In the genomic region with DNA sequence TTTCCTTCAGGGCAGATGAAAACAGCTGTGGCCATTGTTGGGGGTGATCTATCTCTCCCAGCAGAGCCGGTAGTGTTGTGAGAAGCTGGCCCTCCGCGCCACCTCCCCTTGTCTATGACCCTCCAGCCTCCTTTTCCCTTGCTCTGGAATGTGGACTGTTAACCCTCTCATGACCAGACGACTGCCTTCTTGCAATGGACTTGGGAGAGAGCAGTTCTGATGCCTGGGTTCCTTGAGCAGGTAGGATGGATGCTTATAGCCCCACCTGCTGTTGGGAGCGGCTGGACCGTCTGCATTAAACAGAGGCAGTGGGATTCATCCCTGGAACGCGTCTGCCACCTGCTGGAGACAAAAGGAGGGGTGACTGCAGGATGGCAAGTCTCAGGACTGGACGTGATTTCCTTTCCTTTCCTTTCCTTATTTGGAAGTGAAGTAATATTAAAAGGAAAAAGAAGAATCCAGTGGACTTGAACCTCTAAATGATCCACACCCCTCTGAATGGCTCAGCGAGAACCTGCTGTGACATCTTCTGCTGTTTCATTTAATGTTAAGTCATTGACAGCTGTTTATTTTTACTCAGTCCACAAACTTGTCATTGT, we compare ENCODE assay signal across 8 cellular contexts. TPM values are rescaled to one million over a fixed set of nuclear protein-coding genes. Genes with fewer than 3 reads are reported as not detected.
DNase-seq lines count a peak whose midpoint lies in the region; ATAC-seq and TF ChIP-seq lines count a peak whose summit lies in the region.

No MANE protein-coding gene starts in this region.

- H3K27ac Mint-ChIP-seq in CD4-positive, CD25-positive, alpha-beta regulatory T cell = no peak overlapping the region
- no peak overlapping the region for H3K27ac Mint-ChIP-seq in WTC11

- no peaks in the 10 kb centered on the region for H3K36me3 Mint-ChIP-seq in CD4-positive, CD25-positive, alpha-beta regulatory T cell
- H3K36me3 Mint-ChIP-seq in WTC11 = no peaks in the 10 kb centered on the region

- H3K27ac ChIP-seq in CD4-positive, CD25-positive, alpha-beta regulatory T cell (ENCODE audit: insufficient read depth, low read length, poor library complexity, severe bottlenecking) = no peak overlapping the region

- H3K4me1 ChIP-seq in CD4-positive, CD25-positive, alpha-beta regulatory T cell (ENCODE audit: control insufficient read depth, insufficient read depth, low read length, poor library complexity, severe bottlenecking) = peaks cover under 1% of the 10 kb centered on the region

- POLR2A ChIA-PET in WTC11 (lab: Charles Lee) = interaction anchor here (1.1 to 1.6 kb wide), 3 partner anchors 65 to 81 kb away, joined by 3 to 7 read pairs (median 7); no protein-coding TSS in a partner anchor

- H3K4me3 Mint-ChIP-seq in CD4-positive, CD25-positive, alpha-beta regulatory T cell = no peak overlapping the region
- H3K4me3 Mint-ChIP-seq in WTC11 = peak overlapping the region; percentile 28

- H3K4me1 Mint-ChIP-seq in CD4-positive, CD25-positive, alpha-beta regulatory T cell = no peaks in the 10 kb centered on the region
- peaks cover 36% of the 10 kb centered on the region for H3K4me1 Mint-ChIP-seq in WTC11

- H3K4me3 ChIP-seq in CD4-positive, CD25-positive, alpha-beta regulatory T cell (ENCODE audit: low read depth, low read length) = no peak overlapping the region
- H3K4me3 ChIP-seq in cardiac fibroblast (replicated peaks in 1 of 2; ENCODE audit: low read depth in 2 of 2, low read length in 2 of 2) = no peak overlapping the region

- H3K27me3 Mint-ChIP-seq in CD4-positive, CD25-positive, alpha-beta regulatory T cell = peaks cover 21% of the 10 kb centered on the region
- peaks cover 18% of the 10 kb centered on the region for H3K27me3 Mint-ChIP-seq in WTC11 (ENCODE audit: low read depth)

- no peaks in the 10 kb centered on the region for H3K27me3 ChIP-seq in CD4-positive, CD25-positive, alpha-beta regulatory T cell (ENCODE audit: control insufficient read depth, insufficient read depth, low read length)

- peak; percentile 77 to 90 for ATAC-seq in CD4-positive, CD25-positive, alpha-beta regulatory T cell (ENCODE audit: low read depth in 2 of 2)
- ATAC-seq in HG02678 (IDR thresholded peaks at IDR 0.05; ENCODE audit: unreplicated experiment) = peak; percentile 62
- peak; percentile 81 for ATAC-seq in WTC11
- no peak for ATAC-seq in HG02623 (IDR thresholded peaks at IDR 0.05; ENCODE audit: unreplicated experiment)

- CTCF ChIA-PET in WTC11 (lab: Charles Lee) = interaction anchor here (0.6 to 14.2 kb wide), 39 partner anchors 10 to 361 kb away, joined by 3 to 476 read pairs (median 4); a partner anchor contains a TSS

- TF ChIP-seq CTCF in WTC11 (IDR thresholded peaks at IDR 0.05) (peak; percentile 94), cardiac fibroblast (IDR thresholded peaks at IDR 0.05; ENCODE audit: low read depth, low read length) (peak; percentile 98)

- no peaks in the 10 kb centered on the region for H3K9me3 ChIP-seq in CD4-positive, CD25-positive, alpha-beta regulatory T cell (ENCODE audit: control insufficient read depth in 2 of 2, low read length in 2 of 2)

- DNase-seq in CD4-positive, CD25-positive, alpha-beta regulatory T cell = peak; percentile 75 to 89 (median 81)
- peak; percentile 73 for DNase-seq in NCI-H226
- peak; percentile 99 for DNase-seq in WTC11 (ENCODE audit: low spot score)
- DNase-seq in cardiac fibroblast (ENCODE audit: low read depth in 2 of 2) = peak; percentile 95
- peak; percentile 88 for DNase-seq in iris pigment epithelial cell (ENCODE audit: low read depth)
- peak; percentile 94 for DNase-seq in stimulated activated CD4-positive, alpha-beta T cell treated with anti-CD3 and anti-CD28 coated beads, Interleukin-15, amount 100 ng/mL, for 24 hours

- H3K36me3 ChIP-seq in CD4-positive, CD25-positive, alpha-beta regulatory T cell (ENCODE audit: control insufficient read depth, insufficient read depth, low read length) = no peaks in the 10 kb centered on the region

- H3K9me3 Mint-ChIP-seq in CD4-positive, CD25-positive, alpha-beta regulatory T cell = no peaks in the 10 kb centered on the region
- H3K9me3 Mint-ChIP-seq in WTC11 = no peaks in the 10 kb centered on the region

TF ChIP-seq in WTC11, 78 proteins besides CTCF, POLR2A, EP300 and RAD21 (continues in another document):
- TF ChIP-seq GABPB1 (CRISPR knock-in tag; IDR thresholded peaks at IDR 0.05) (peak; percentile 39; the same call in 1 of the 2 replicates), ZNF138 (CRISPR knock-in tag; conservative IDR thresholded peaks at IDR 0.05) (no peak), KAT7 (CRISPR knock-in tag; IDR thresholded peaks at IDR 0.05; ENCODE audit: borderline replicate concordance) (no peak), SOX15 (CRISPR knock-in tag; IDR thresholded peaks at IDR 0.05) (no peak), ZBTB21 (CRISPR knock-in tag; IDR thresholded peaks at IDR 0.05; ENCODE audit: borderline replicate concordance) (no peak), IRF2 (CRISPR knock-in tag; IDR thresholded peaks at IDR 0.05; ENCODE audit: borderline replicate concordance, low read depth) (no peak), RELA (CRISPR knock-in tag; IDR thresholded peaks at IDR 0.05; ENCODE audit: borderline replicate concordance) (no peak), GTF2I (CRISPR knock-in tag; conservative IDR thresholded peaks at IDR 0.05) (no peak)
- TF ChIP-seq, protein P1, sequence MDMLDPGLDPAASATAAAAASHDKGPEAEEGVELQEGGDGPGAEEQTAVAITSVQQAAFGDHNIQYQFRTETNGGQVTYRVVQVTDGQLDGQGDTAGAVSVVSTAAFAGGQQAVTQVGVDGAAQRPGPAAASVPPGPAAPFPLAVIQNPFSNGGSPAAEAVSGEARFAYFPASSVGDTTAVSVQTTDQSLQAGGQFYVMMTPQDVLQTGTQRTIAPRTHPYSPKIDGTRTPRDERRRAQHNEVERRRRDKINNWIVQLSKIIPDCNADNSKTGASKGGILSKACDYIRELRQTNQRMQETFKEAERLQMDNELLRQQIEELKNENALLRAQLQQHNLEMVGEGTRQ (CRISPR knock-in tag; IDR thresholded peaks at IDR 0.05) = 0 out of 2 replicates have a peak, but pooled peaks have one; percentile 43
- TF ChIP-seq, protein P2, sequence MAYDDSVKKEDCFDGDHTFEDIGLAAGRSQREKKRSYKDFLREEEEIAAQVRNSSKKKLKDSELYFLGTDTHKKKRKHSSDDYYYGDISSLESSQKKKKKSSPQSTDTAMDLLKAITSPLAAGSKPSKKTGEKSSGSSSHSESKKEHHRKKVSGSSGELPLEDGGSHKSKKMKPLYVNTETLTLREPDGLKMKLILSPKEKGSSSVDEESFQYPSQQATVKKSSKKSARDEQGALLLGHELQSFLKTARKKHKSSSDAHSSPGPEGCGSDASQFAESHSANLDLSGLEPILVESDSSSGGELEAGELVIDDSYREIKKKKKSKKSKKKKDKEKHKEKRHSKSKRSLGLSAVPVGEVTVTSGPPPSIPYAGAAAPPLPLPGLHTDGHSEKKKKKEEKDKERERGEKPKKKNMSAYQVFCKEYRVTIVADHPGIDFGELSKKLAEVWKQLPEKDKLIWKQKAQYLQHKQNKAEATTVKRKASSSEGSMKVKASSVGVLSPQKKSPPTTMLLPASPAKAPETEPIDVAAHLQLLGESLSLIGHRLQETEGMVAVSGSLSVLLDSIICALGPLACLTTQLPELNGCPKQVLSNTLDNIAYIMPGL (CRISPR knock-in tag; IDR thresholded peaks at IDR 0.05) = peak; percentile 68; the same call in 1 of the 2 replicates
- TF ChIP-seq, protein P3, sequence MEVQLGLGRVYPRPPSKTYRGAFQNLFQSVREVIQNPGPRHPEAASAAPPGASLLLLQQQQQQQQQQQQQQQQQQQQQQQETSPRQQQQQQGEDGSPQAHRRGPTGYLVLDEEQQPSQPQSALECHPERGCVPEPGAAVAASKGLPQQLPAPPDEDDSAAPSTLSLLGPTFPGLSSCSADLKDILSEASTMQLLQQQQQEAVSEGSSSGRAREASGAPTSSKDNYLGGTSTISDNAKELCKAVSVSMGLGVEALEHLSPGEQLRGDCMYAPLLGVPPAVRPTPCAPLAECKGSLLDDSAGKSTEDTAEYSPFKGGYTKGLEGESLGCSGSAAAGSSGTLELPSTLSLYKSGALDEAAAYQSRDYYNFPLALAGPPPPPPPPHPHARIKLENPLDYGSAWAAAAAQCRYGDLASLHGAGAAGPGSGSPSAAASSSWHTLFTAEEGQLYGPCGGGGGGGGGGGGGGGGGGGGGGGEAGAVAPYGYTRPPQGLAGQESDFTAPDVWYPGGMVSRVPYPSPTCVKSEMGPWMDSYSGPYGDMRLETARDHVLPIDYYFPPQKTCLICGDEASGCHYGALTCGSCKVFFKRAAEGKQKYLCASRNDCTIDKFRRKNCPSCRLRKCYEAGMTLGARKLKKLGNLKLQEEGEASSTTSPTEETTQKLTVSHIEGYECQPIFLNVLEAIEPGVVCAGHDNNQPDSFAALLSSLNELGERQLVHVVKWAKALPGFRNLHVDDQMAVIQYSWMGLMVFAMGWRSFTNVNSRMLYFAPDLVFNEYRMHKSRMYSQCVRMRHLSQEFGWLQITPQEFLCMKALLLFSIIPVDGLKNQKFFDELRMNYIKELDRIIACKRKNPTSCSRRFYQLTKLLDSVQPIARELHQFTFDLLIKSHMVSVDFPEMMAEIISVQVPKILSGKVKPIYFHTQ (CRISPR knock-in tag; IDR thresholded peaks at IDR 0.05) = no peak
- TF ChIP-seq, protein P4, sequence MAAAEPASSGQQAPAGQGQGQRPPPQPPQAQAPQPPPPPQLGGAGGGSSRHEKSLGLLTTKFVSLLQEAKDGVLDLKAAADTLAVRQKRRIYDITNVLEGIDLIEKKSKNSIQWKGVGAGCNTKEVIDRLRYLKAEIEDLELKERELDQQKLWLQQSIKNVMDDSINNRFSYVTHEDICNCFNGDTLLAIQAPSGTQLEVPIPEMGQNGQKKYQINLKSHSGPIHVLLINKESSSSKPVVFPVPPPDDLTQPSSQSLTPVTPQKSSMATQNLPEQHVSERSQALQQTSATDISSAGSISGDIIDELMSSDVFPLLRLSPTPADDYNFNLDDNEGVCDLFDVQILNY (CRISPR knock-in tag; IDR thresholded peaks at IDR 0.05) = no peak

RNA-seq across cellular contexts. Expression of a gene that starts 1.8 kb away (rescaled TPM):
- not detected for total RNA-seq in CD4-positive, CD25-positive, alpha-beta regulatory T cell
- polyA plus RNA-seq in CD4-positive, CD25-positive, alpha-beta regulatory T cell = not detected
- total RNA-seq in WTC11 (2021) = 0.07 to 0.25 TPM in 2 of 3 replicates, not detected in the other

RNA-seq across cellular contexts. Expression of a gene that starts 18.4 kb away (rescaled TPM):
- 9.8 TPM for total RNA-seq in CD4-positive, CD25-positive, alpha-beta regulatory T cell
- 1 to 10 TPM; 4.6 to 6.5 (median 6.0) TPM for polyA plus RNA-seq in CD4-positive, CD25-positive, alpha-beta regulatory T cell
- 28.4 to 31.5 TPM (median 30.0 TPM) in 3 replicates for total RNA-seq in WTC11 (2021)

RNA-seq across cellular contexts. Expression of a gene that starts 19.9 kb away (rescaled TPM):
- total RNA-seq in CD4-positive, CD25-positive, alpha-beta regulatory T cell = not detected
- not detected for polyA plus RNA-seq in CD4-positive, CD25-positive, alpha-beta regulatory T cell
- 0.09 to 0.14 TPM (median 0.13 TPM) in 3 replicates for total RNA-seq in WTC11 (2021)
